ENCODE assay signal across 8 cellular contexts in genomic region chr2:202375006-202375610, GRCh38. TPM values are rescaled to one million over a fixed set of nuclear protein-coding genes. Genes with fewer than 3 reads are reported as not detected.
DNase-seq lines count a peak whose midpoint lies in the region; ATAC-seq and TF ChIP-seq lines count a peak whose summit lies in the region.

No MANE protein-coding gene starts in this region.

- peak overlapping the region; percentile 94 for H3K4me3 ChIP-seq in MG63
- peak overlapping the region; percentile 77 for H3K4me3 ChIP-seq in colonic mucosa

- no peaks in the 10 kb centered on the region for H3K27me3 Mint-ChIP-seq in activated CD4-positive, alpha-beta T cell treated with anti-CD3 and anti-CD28 coated beads for 36 hours

- peak overlapping the region; percentile 95 for H3K4me3 Mint-ChIP-seq in activated CD4-positive, alpha-beta T cell treated with anti-CD3 and anti-CD28 coated beads for 36 hours

- peak overlapping the region; percentile 99 for H3K27ac ChIP-seq in colonic mucosa

- H3K9me3 ChIP-seq in MG63 (no peaks in the 10 kb centered on the region), colonic mucosa (no peaks in the 10 kb centered on the region)

- H3K36me3 ChIP-seq in MG63, result no peaks in the 10 kb centered on the region
- H3K36me3 ChIP-seq in colonic mucosa, result no peaks in the 10 kb centered on the region

- no peaks in the 10 kb centered on the region for H3K4me1 ChIP-seq in colonic mucosa

- H3K36me3 Mint-ChIP-seq in activated CD4-positive, alpha-beta T cell treated with anti-CD3 and anti-CD28 coated beads for 36 hours (ENCODE audit: low read depth), result peaks cover 5% of the 10 kb centered on the region

- no peak for TF ChIP-seq CTCF in colonic mucosa (IDR thresholded peaks at IDR 0.05)

- ATAC-seq in activated CD4-positive, alpha-beta T cell treated with anti-CD3 and anti-CD28 coated beads for 36 hours, result peak; percentile 13
- ATAC-seq in left colon, result peak; percentile 3
- no peak for ATAC-seq in HG02840 (IDR thresholded peaks at IDR 0.05; ENCODE audit: low FRiP score, unreplicated experiment)
- ATAC-seq in HG02588 (IDR thresholded peaks at IDR 0.05; ENCODE audit: unreplicated experiment), result no peak

- peaks cover 23% of the 10 kb centered on the region for H3K4me1 Mint-ChIP-seq in activated CD4-positive, alpha-beta T cell treated with anti-CD3 and anti-CD28 coated beads for 36 hours

- H3K9ac ChIP-seq in colonic mucosa (ENCODE audit: low read depth in 2 of 2, low read length in 2 of 2), result peak overlapping the region; percentile 89 to 92

- no peaks in the 10 kb centered on the region for H3K9me3 Mint-ChIP-seq in activated CD4-positive, alpha-beta T cell treated with anti-CD3 and anti-CD28 coated beads for 36 hours (ENCODE audit: low read depth)

- POLR2A ChIA-PET in activated CD4-positive, alpha-beta T cell treated with anti-CD3 and anti-CD28 coated beads for 36 hours (lab: Charles Lee), result interaction anchor here (0.6 kb wide), 1 partner anchor 37 kb away, joined by 4 read pairs; no protein-coding TSS in a partner anchor

- CTCF ChIA-PET in activated CD4-positive, alpha-beta T cell treated with anti-CD3 and anti-CD28 coated beads for 36 hours (lab: Charles Lee), result no interaction called here

- intact Hi-C loops in activated CD4-positive, alpha-beta T cell treated with anti-CD3 and anti-CD28 coated beads for 36 hours (cut with DNase I, micrococcal nuclease), result loop anchor here (5.0 kb wide), 1 partner anchor 78 kb away; no protein-coding TSS in a partner anchor
- intact Hi-C loops in colonic mucosa (cut with DNase I) (no loop called here), left colon (cut with DNase I, micrococcal nuclease) (no loop called here)

- DNase-seq in DMS79 treated with DMSO at 0.1 percent for 48 hours (lab: John Stamatoyannopoulos, UW) (peak; percentile 75), MG63 (peak; percentile 72), colonic mucosa (peak; percentile 59), left colon (peak; percentile 57 to 59)
- peak; percentile 72 for DNase-seq in activated CD4-positive, alpha-beta T cell treated with anti-CD3 and anti-CD28 coated beads for 36 hours
- DNase-seq in stimulated activated CD4-positive, alpha-beta T cell treated with anti-CD3 and anti-CD28 coated beads, Interleukin-15, amount 100 ng/mL, for 24 hours, result peak; percentile 73

- H3K27me3 ChIP-seq in MG63 (no peaks in the 10 kb centered on the region), colonic mucosa (no peaks in the 10 kb centered on the region)

- peak overlapping the region; percentile 94 for H3K27ac Mint-ChIP-seq in activated CD4-positive, alpha-beta T cell treated with anti-CD3 and anti-CD28 coated beads for 36 hours

RNA-seq across cellular contexts. Expression of gene BMPR2, which starts 1.0 kb away (rescaled TPM):
- 9.1 and 9.4 TPM in 2 replicates for total RNA-seq in MG63 (2014; rRNA removed; shearing (Covaris generic); ENCODE audit: low replicate concordance)
- 10 to 100 TPM in 1 of 2 experiments, 1 to 10 TPM in 1; 7.6 to 10.8 TPM for total RNA-seq in activated CD4-positive, alpha-beta T cell treated with anti-CD3 and anti-CD28 coated beads for 36 hours
- total RNA-seq in colonic mucosa, result 10 to 100 TPM; 23.0 to 44.7 TPM
- 10 to 100 TPM; 40.8 to 42.8 TPM for total RNA-seq in left colon

Comparison
In these comparisons a context has a peak if more than half of its experiments do, and no peak if none do; other contexts are left out.
1. ATAC-seq: peak in activated CD4-positive, alpha-beta T cell treated with anti-CD3 and anti-CD28 coated beads for 36 hours (single experiment) and left colon (single experiment); none in HG02840 (single experiment) and HG02588 (single experiment).
2. intact Hi-C loops: an anchor here in activated CD4-positive, alpha-beta T cell treated with anti-CD3 and anti-CD28 coated beads for 36 hours (5.0 kb wide); none called in colonic mucosa and left colon.
3. Peak in every context shown above with its lines, with median percentiles within 50 percentile points of each other: DNase-seq.